In the genomic region with DNA sequence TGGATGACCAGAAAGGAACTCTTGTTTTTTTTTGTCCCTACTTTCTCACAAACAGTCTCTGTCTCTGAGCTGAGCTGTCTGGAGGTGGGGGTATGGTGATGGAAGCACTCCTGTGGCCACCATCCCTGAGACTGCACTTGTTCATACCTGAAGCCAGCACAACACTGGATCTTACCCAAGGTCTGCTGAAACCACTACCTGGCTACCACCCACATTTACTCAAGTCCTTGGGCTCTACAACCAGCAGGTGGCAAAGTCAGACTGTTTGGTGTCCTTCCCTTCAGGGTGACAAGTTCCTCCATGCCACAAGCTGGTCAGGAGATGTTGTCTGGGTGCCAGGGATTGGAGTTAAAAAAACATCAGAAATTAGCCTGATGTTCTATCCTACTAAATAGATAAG, we compare ENCODE assay signal across 29 cellular contexts.
A peak's percentile ranks its signal among the peaks of the same experiment; 100 is the strongest.
DNase-seq lines count a peak whose midpoint lies in the region; ATAC-seq and TF ChIP-seq lines count a peak whose summit lies in the region.
"Had no signal": no experiment of that assay in that cellular context is flagged by ENCODE, and none has a peak within 500 bp of the region (broad histone marks: within the 10 kb centered on the region; RNA-seq: fewer than 3 reads in every experiment).

No MANE protein-coding gene starts in this region.

- peaks cover 20% of the 10 kb centered on the region for H3K9me3 Mint-ChIP-seq in nephron progenitor cell
- H3K9me3 Mint-ChIP-seq: activated T-cell treated with anti-CD3 and anti-CD28 coated beads, Interleukin-2, amount 50 U/mL, for 4 hours; memory B cell had no signal

- H3K9me2 ChIP-seq in hepatocyte (replicated peaks; ENCODE audit: insufficient read depth) = no peaks in the 10 kb centered on the region

- H4K20me1 ChIP-seq in hepatocyte (ENCODE audit: insufficient read depth, poor library complexity, severe bottlenecking) = no peaks in the 10 kb centered on the region

- H3K4me1 ChIP-seq in hepatocyte (ENCODE audit: insufficient read depth) = no peaks in the 10 kb centered on the region
- H3K4me1 ChIP-seq: body of pancreas, gastroesophageal sphincter, prostate gland, sigmoid colon, suprapubic skin, vagina had no signal

- no peaks in the 10 kb centered on the region for H3K27me3 ChIP-seq in hepatocyte
- no peaks in the 10 kb centered on the region for H3K27me3 ChIP-seq in H7 (ENCODE audit: control insufficient read depth, insufficient read depth, low read length)
- H3K27me3 ChIP-seq: body of pancreas, gastroesophageal sphincter, sigmoid colon, suprapubic skin, vagina had no signal

- no peak overlapping the region for H3K4me2 ChIP-seq in hepatocyte

- H3K27me3 Mint-ChIP-seq in nephron progenitor cell (ENCODE audit: low read depth, poor library complexity) = no peaks in the 10 kb centered on the region
- H3K27me3 Mint-ChIP-seq: memory B cell; stimulated activated memory B cell treated with anti-CD40 and anti-IgM and Interleukin-4, amounts not matched to agents 10 μg/mL and 1 μg/mL and 100 μg/mL, for 72 hours; T-helper 17 cell had no signal

- H3K36me3 ChIP-seq in hepatocyte (replicated peaks; ENCODE audit: insufficient read depth, low read depth) = no peaks in the 10 kb centered on the region
- H3K36me3 ChIP-seq in H7 (replicated peaks; ENCODE audit: control insufficient read depth, insufficient read depth, low read length) = no peaks in the 10 kb centered on the region
- H3K36me3 ChIP-seq: gastroesophageal sphincter, prostate gland, sigmoid colon, suprapubic skin, vagina had no signal

- DNase-seq in COLO668 (lab: John Stamatoyannopoulos, UW; ENCODE audit: unreplicated experiment) = peak; percentile 0
- peak; percentile 0 for DNase-seq in DMS153 treated with DMSO at 0.1 percent for 48 hours (lab: John Stamatoyannopoulos, UW; ENCODE audit: unreplicated experiment)
- peak; percentile 2 for DNase-seq in M059J (ENCODE audit: low read depth)
- DNase-seq in hepatocyte (ENCODE audit: low spot score) = peak; percentile 3
- DNase-seq in nephron progenitor cell = no peak
- DNase-seq in stimulated activated CD4-positive, alpha-beta T cell treated with anti-CD3 and anti-CD28 coated beads, Interleukin-4, amount 100 ng/mL, for 1 hour = no peak
- no peak for DNase-seq in H7
- DNase-seq: activated T-cell treated with anti-CD3 and anti-CD28 coated beads, Interleukin-2, amount 50 U/mL, for 4 hours; body of pancreas; dermis blood vessel endothelial cell; hippocampal formation; left cardiac atrium; NCI-H1092; NCI-H1694 treated with DMSO at 0.1 percent for 48 hours; NCI-H226; PC-3; sigmoid colon; stimulated activated CD4-positive, alpha-beta T cell treated with anti-CD3 and anti-CD28 coated beads, Interleukin-4, amount 100 ng/mL, for 4 hours; T-helper 17 cell had no signal

- no peak overlapping the region for H2AFZ ChIP-seq in hepatocyte

- H3K79me2 ChIP-seq in hepatocyte = no peaks in the 10 kb centered on the region

- H3K27ac ChIP-seq in hepatocyte = no peak overlapping the region
- H3K27ac ChIP-seq: body of pancreas, C4-2B, gastroesophageal sphincter, prostate gland, sigmoid colon, suprapubic skin, vagina had no signal

- H3K27ac Mint-ChIP-seq in nephron progenitor cell = no peak overlapping the region
- H3K27ac Mint-ChIP-seq: memory B cell; stimulated activated memory B cell treated with anti-CD40 and anti-IgM and Interleukin-4, amounts not matched to agents 10 μg/mL and 1 μg/mL and 100 μg/mL, for 72 hours; T-helper 17 cell had no signal

- TF ChIP-seq CTCF in hepatocyte (IDR thresholded peaks at IDR 0.05; ENCODE audit: poor library complexity) = no peak
- no peak for TF ChIP-seq CTCF in nephron progenitor cell (IDR thresholded peaks at IDR 0.05)

- no peaks in the 10 kb centered on the region for H3K36me3 Mint-ChIP-seq in nephron progenitor cell (ENCODE audit: low read depth)
- H3K36me3 Mint-ChIP-seq: stimulated activated memory B cell treated with anti-CD40 and anti-IgM and Interleukin-4, amounts not matched to agents 10 μg/mL and 1 μg/mL and 100 μg/mL, for 72 hours had no signal

- no peaks in the 10 kb centered on the region for H3K9me3 ChIP-seq in hepatocyte (ENCODE audit: low read depth)
- H3K9me3 ChIP-seq: body of pancreas, gastroesophageal sphincter, prostate gland, sigmoid colon, suprapubic skin, vagina had no signal

- H3K4me3 Mint-ChIP-seq in nephron progenitor cell = no peak overlapping the region
- H3K4me3 Mint-ChIP-seq: activated T-cell treated with anti-CD3 and anti-CD28 coated beads, Interleukin-2, amount 50 U/mL, for 4 hours; memory B cell; stimulated activated memory B cell treated with anti-CD40 and anti-IgM and Interleukin-4, amounts not matched to agents 10 μg/mL and 1 μg/mL and 100 μg/mL, for 72 hours; T-helper 17 cell had no signal

- H3K4me1 Mint-ChIP-seq in nephron progenitor cell = no peaks in the 10 kb centered on the region
- H3K4me1 Mint-ChIP-seq: stimulated activated memory B cell treated with anti-CD40 and anti-IgM and Interleukin-4, amounts not matched to agents 10 μg/mL and 1 μg/mL and 100 μg/mL, for 72 hours; T-helper 17 cell had no signal

- no peak for ATAC-seq in GM21723 (IDR thresholded peaks at IDR 0.05; ENCODE audit: unreplicated experiment)
- ATAC-seq: activated T-cell treated with anti-CD3 and anti-CD28 coated beads, Interleukin-2, amount 50 U/mL, for 4 hours; body of pancreas; gastroesophageal sphincter; left cardiac atrium; PC-3; Right ventricle myocardium inferior; SK-N-SH treated with all-trans-retinoic acid at 6 μM for 48 hours; stimulated activated memory B cell treated with anti-CD40 and anti-IgM and Interleukin-4, amounts not matched to agents 10 μg/mL and 1 μg/mL and 100 μg/mL, for 72 hours; T-helper 17 cell had no signal

- H3K4me3 ChIP-seq in hepatocyte (no peak overlapping the region), H7 (ENCODE audit: insufficient read depth, low read depth, low read length) (no peak overlapping the region)
- H3K4me3 ChIP-seq: body of pancreas, gastroesophageal sphincter, prostate gland, sigmoid colon, suprapubic skin, vagina had no signal

Comparison
In these comparisons a context has a peak if more than half of its experiments do, and no peak if none do; other contexts are left out.
1. DNase-seq: peak in COLO668 (single experiment), DMS153 treated with DMSO at 0.1 percent for 48 hours (single experiment), M059J (single experiment) and hepatocyte (single experiment); none in nephron progenitor cell (single experiment), stimulated activated CD4-positive, alpha-beta T cell treated with anti-CD3 and anti-CD28 coated beads, Interleukin-4, amount 100 ng/mL, for 1 hour (single experiment) and H7 (single experiment).